8 cellular contexts compared by ENCODE assay signal in the genomic region with DNA sequence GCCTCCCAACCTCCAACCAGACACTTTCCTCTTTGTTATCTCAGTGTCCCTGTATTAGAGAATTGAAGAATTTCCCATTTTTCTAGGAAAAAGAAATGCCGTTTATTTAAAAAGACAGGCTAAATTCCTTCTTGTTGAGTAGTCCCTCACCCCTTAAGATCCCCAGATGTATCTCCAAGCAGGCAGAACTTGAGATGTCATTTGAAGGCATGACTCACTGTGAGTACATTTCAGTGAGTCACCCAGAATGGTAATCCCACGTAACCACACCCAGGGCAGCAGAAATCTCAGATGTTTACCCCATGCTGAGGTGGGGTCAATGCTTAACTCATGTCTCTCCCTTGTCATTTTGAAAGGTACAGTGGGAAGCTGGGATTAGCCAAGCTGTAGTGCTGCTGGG. TPM values are rescaled to one million over a fixed set of nuclear protein-coding genes. Genes with fewer than 3 reads are reported as not detected.
DNase-seq lines count a peak whose midpoint lies in the region; ATAC-seq and TF ChIP-seq lines count a peak whose summit lies in the region.

No MANE protein-coding gene starts in this region.

- no peaks in the 10 kb centered on the region for H3K27me3 Mint-ChIP-seq in activated CD8-positive, alpha-beta T cell treated with anti-CD3 and anti-CD28 coated beads for 36 hours

- POLR2A ChIA-PET in activated CD8-positive, alpha-beta T cell treated with anti-CD3 and anti-CD28 coated beads for 36 hours (lab: Charles Lee), result no interaction called here

- H3K4me3 ChIP-seq in fibroblast of the aortic adventitia (ENCODE audit: low read depth, low read length), result no peak overlapping the region
- H3K4me3 ChIP-seq in HAP-1, result no peak overlapping the region

- CTCF ChIA-PET in activated CD8-positive, alpha-beta T cell treated with anti-CD3 and anti-CD28 coated beads for 36 hours (lab: Charles Lee), result no interaction called here

- TF ChIP-seq CTCF in activated CD8-positive, alpha-beta T cell treated with anti-CD3 and anti-CD28 coated beads for 36 hours (IDR thresholded peaks at IDR 0.05), result no peak
- no peak for TF ChIP-seq CTCF in fibroblast of the aortic adventitia (IDR thresholded peaks at IDR 0.05; ENCODE audit: insufficient read depth, low read length)

- H3K4me3 Mint-ChIP-seq in activated CD8-positive, alpha-beta T cell treated with anti-CD3 and anti-CD28 coated beads for 36 hours, result no peak overlapping the region

- peak; percentile 53 for ATAC-seq in activated CD8-positive, alpha-beta T cell treated with anti-CD3 and anti-CD28 coated beads for 36 hours
- no peak for ATAC-seq in Right ventricle myocardium superior (ENCODE audit: poor library complexity)
- no peak for ATAC-seq in HG03108 (IDR thresholded peaks at IDR 0.05; ENCODE audit: unreplicated experiment)

- H3K27ac Mint-ChIP-seq in activated CD8-positive, alpha-beta T cell treated with anti-CD3 and anti-CD28 coated beads for 36 hours, result peak overlapping the region; percentile 85

- no peaks in the 10 kb centered on the region for H3K27me3 ChIP-seq in HAP-1 (ENCODE audit: low read depth)

- in situ Hi-C loops in HAP-1 (cut with MboI; ENCODE audit: low sequenced_read_pairs), result no loop called here

- DNase-seq in SIG-M5 treated with dmso at 0.1 percent for 504 hours (lab: John Stamatoyannopoulos, UW; ENCODE audit: unreplicated experiment) (peak; percentile 78), SIG-M5 (lab: John Stamatoyannopoulos, UW) (no peak), fibroblast of the aortic adventitia (ENCODE audit: low read depth) (peak; percentile 98), Right ventricle myocardium superior (no peak), HAP-1 (ENCODE audit: low spot score in 2 of 2) (no peak)
- DNase-seq in activated CD8-positive, alpha-beta T cell treated with anti-CD3 and anti-CD28 coated beads for 36 hours, result peak; percentile 74
- peak; percentile 25 to 31 for DNase-seq in stimulated activated CD4-positive, alpha-beta T cell treated with anti-CD3 and anti-CD28 coated beads, Interleukin-2, amount 100 ng/mL, for 48 hours

- no peaks in the 10 kb centered on the region for H3K9me3 ChIP-seq in HAP-1

- H3K9me3 Mint-ChIP-seq in activated CD8-positive, alpha-beta T cell treated with anti-CD3 and anti-CD28 coated beads for 36 hours, result no peaks in the 10 kb centered on the region

- peaks cover 54% of the 10 kb centered on the region for H3K36me3 Mint-ChIP-seq in activated CD8-positive, alpha-beta T cell treated with anti-CD3 and anti-CD28 coated beads for 36 hours (ENCODE audit: low read depth)

- H3K36me3 ChIP-seq in HAP-1 (replicated peaks), result peaks cover 65% of the 10 kb centered on the region

- H3K4me1 Mint-ChIP-seq in activated CD8-positive, alpha-beta T cell treated with anti-CD3 and anti-CD28 coated beads for 36 hours (ENCODE audit: low read depth), result peaks cover 50% of the 10 kb centered on the region

- no peaks in the 10 kb centered on the region for H3K4me1 ChIP-seq in HAP-1

- intact Hi-C loops in activated CD8-positive, alpha-beta T cell treated with anti-CD3 and anti-CD28 coated beads for 36 hours (cut with micrococcal nuclease), result no loop called here
- intact Hi-C loops in Right ventricle myocardium superior (cut with DNase I), result no loop called here

RNA-seq across cellular contexts. Expression of gene ZNF655, which starts 4.4 kb away (rescaled TPM):
- total RNA-seq in activated CD8-positive, alpha-beta T cell treated with anti-CD3 and anti-CD28 coated beads for 36 hours, result 10 to 100 TPM; 63.0 to 65.2 TPM
- 54.2 and 76.0 TPM in 2 replicates for total RNA-seq in fibroblast of the aortic adventitia (ENCODE audit: low replicate concordance)
- total RNA-seq in Right ventricle myocardium superior, result 24.0 TPM

RNA-seq across cellular contexts. Expression of gene FAM200A, which starts 10.9 kb away (rescaled TPM):
- 1 to 10 TPM; 4.8 to 4.9 TPM for total RNA-seq in activated CD8-positive, alpha-beta T cell treated with anti-CD3 and anti-CD28 coated beads for 36 hours
- total RNA-seq in fibroblast of the aortic adventitia (ENCODE audit: low replicate concordance), result 5.9 and 8.9 TPM in 2 replicates
- 6.5 TPM for total RNA-seq in Right ventricle myocardium superior

RNA-seq across cellular contexts. Expression of gene TMEM225B, which starts 35.2 kb away (rescaled TPM):
- total RNA-seq in activated CD8-positive, alpha-beta T cell treated with anti-CD3 and anti-CD28 coated beads for 36 hours, result 1 to 10 TPM in 1 of 2 experiments, under 1 TPM in 1; 0.92 to 2.2 TPM
- 0.54 TPM in 1 of 2 replicates, not detected in the other for total RNA-seq in fibroblast of the aortic adventitia (ENCODE audit: low replicate concordance)
- total RNA-seq in Right ventricle myocardium superior, result not detected

RNA-seq across cellular contexts. Expression of gene ZSCAN25, which starts 53.9 kb away (rescaled TPM):
- total RNA-seq in activated CD8-positive, alpha-beta T cell treated with anti-CD3 and anti-CD28 coated beads for 36 hours, result 10 to 100 TPM; 31.8 to 35.8 TPM
- 8.1 and 22.0 TPM in 2 replicates for total RNA-seq in fibroblast of the aortic adventitia (ENCODE audit: low replicate concordance)
- 6.9 TPM for total RNA-seq in Right ventricle myocardium superior

RNA-seq across cellular contexts. Expression of gene ZKSCAN5, which starts 58.4 kb away (rescaled TPM):
- total RNA-seq in activated CD8-positive, alpha-beta T cell treated with anti-CD3 and anti-CD28 coated beads for 36 hours, result 1 to 10 TPM; 7.6 to 7.9 TPM
- total RNA-seq in fibroblast of the aortic adventitia (ENCODE audit: low replicate concordance) (9.1 and 11.8 TPM in 2 replicates), Right ventricle myocardium superior (6.1 TPM)

Comparison
In these comparisons a context has a peak if more than half of its experiments do, and no peak if none do; other contexts are left out.
1. DNase-seq: peak in SIG-M5 treated with dmso at 0.1 percent for 504 hours (single experiment), activated CD8-positive, alpha-beta T cell treated with anti-CD3 and anti-CD28 coated beads for 36 hours (single experiment), fibroblast of the aortic adventitia (single experiment) and stimulated activated CD4-positive, alpha-beta T cell treated with anti-CD3 and anti-CD28 coated beads, Interleukin-2, amount 100 ng/mL, for 48 hours (2 of 2); none in SIG-M5 (single experiment), Right ventricle myocardium superior (single experiment) and HAP-1 (0 of 2).